ENCODE assay signal across 22 cellular contexts in the genomic region with DNA sequence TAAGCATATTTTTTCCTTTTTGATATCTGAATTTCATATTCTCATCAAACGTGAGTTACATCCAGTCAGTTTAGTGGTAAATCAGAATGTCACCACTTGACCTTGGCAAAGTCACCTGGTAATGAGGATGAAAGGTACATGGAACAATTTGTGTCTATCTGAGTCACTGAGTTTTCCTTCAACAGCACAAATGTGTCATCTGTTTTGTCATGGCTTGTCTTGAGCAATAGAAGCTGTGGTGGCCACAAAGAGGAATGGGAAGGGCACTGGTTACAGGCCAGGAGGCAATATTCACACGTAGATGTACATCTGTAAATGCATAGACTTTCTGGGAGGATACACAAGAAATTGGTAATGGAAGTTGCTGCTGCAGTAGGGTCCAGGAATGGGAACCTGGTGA. TPM values are rescaled to one million over a fixed set of nuclear protein-coding genes. Genes with fewer than 3 reads are reported as not detected.
DNase-seq lines count a peak whose midpoint lies in the region; ATAC-seq and TF ChIP-seq lines count a peak whose summit lies in the region.
"Had no signal": no experiment of that assay in that cellular context is flagged by ENCODE, and none has a peak within 500 bp of the region (broad histone marks: within the 10 kb centered on the region; RNA-seq: fewer than 3 reads in every experiment).

No MANE protein-coding gene starts in this region.

- peaks cover 5% of the 10 kb centered on the region for H3K27me3 Mint-ChIP-seq in activated naive CD8-positive, alpha-beta T cell treated with anti-CD3 and anti-CD28 coated beads, Interleukin-2, amount 50 U/mL, for 24 hours
- peaks cover 6% of the 10 kb centered on the region for H3K27me3 Mint-ChIP-seq in activated naive CD8-positive, alpha-beta T cell treated with anti-CD3 and anti-CD28 coated beads for 36 hours
- H3K27me3 Mint-ChIP-seq: activated CD8-positive, alpha-beta T cell treated with anti-CD3 and anti-CD28 coated beads for 36 hours; CD4-positive, alpha-beta T cell had no signal

- intact Hi-C loops in PC-3 (cut with micrococcal nuclease) = no loop called here

- DNase-seq in activated naive CD8-positive, alpha-beta T cell treated with anti-CD3 and anti-CD28 coated beads, Interleukin-2, amount 50 U/mL, for 24 hours = no peak
- DNase-seq in activated naive CD8-positive, alpha-beta T cell treated with anti-CD3 and anti-CD28 coated beads for 36 hours = no peak
- DNase-seq in PC-3 (peak; percentile 72), epithelial cell of esophagus (ENCODE audit: low read depth) (peak; percentile 87), NCI-H146 treated with DMSO at 0.1 percent for 48 hours (lab: John Stamatoyannopoulos, UW; ENCODE audit: unreplicated experiment) (no peak), MM.1S (no peak)
- DNase-seq: activated CD8-positive, alpha-beta T cell treated with anti-CD3 and anti-CD28 coated beads for 36 hours; amygdala; CD4-positive, alpha-beta T cell; DMS79 treated with DMSO at 0.1 percent for 48 hours; head of caudate nucleus; immature natural killer cell; MG63; NCI-H69; nephron progenitor cell; psoas muscle; stimulated activated CD4-positive, alpha-beta T cell treated with anti-CD3 and anti-CD28 coated beads, Interleukin-12 subunit alpha, Interleukin-12 subunit beta, amount 100 ng/mL, for 4 hours; stimulated activated naive B cell treated with anti-CD40 and anti-IgM and Interleukin-4, amounts not matched to agents 10 μg/mL and 1 μg/mL and 100 μg/mL, for 72 hours; upper lobe of left lung had no signal

- H2AFZ ChIP-seq in PC-3 (ENCODE audit: low read length) (no peak overlapping the region), MM.1S (ENCODE audit: low read length) (no peak overlapping the region)

- H3K36me3 ChIP-seq in PC-3 (ENCODE audit: low read depth, low read length) (no peaks in the 10 kb centered on the region), MM.1S (replicated peaks; ENCODE audit: insufficient read depth, low read length) (no peaks in the 10 kb centered on the region)
- H3K36me3 ChIP-seq: MG63, upper lobe of left lung had no signal

- H4K20me1 ChIP-seq in PC-3 (ENCODE audit: low read length) = no peaks in the 10 kb centered on the region
- no peaks in the 10 kb centered on the region for H4K20me1 ChIP-seq in MM.1S (ENCODE audit: insufficient read depth, low read length)

- H3K9me3 ChIP-seq in PC-3 (ENCODE audit: low read length) = no peaks in the 10 kb centered on the region
- H3K9me3 ChIP-seq in MM.1S (replicated peaks; ENCODE audit: insufficient read depth, low read length) = no peaks in the 10 kb centered on the region
- H3K9me3 ChIP-seq: MG63, psoas muscle, upper lobe of left lung had no signal

- peak; percentile 55 for ATAC-seq in activated naive CD8-positive, alpha-beta T cell treated with anti-CD3 and anti-CD28 coated beads, Interleukin-2, amount 50 U/mL, for 24 hours
- no peak for ATAC-seq in PC-3
- no peak for ATAC-seq in HG03378 (IDR thresholded peaks at IDR 0.05; ENCODE audit: unreplicated experiment)
- ATAC-seq in HG02970 (IDR thresholded peaks at IDR 0.05; ENCODE audit: low FRiP score, unreplicated experiment) = no peak
- ATAC-seq: activated CD8-positive, alpha-beta T cell treated with anti-CD3 and anti-CD28 coated beads for 36 hours; stimulated activated naive B cell treated with anti-CD40 and anti-IgM and Interleukin-4, amounts not matched to agents 10 μg/mL and 1 μg/mL and 100 μg/mL, for 72 hours had no signal

- peaks cover 7% of the 10 kb centered on the region for H3K4me1 Mint-ChIP-seq in activated naive CD8-positive, alpha-beta T cell treated with anti-CD3 and anti-CD28 coated beads, Interleukin-2, amount 50 U/mL, for 24 hours
- peaks cover 3% of the 10 kb centered on the region for H3K4me1 Mint-ChIP-seq in activated naive CD8-positive, alpha-beta T cell treated with anti-CD3 and anti-CD28 coated beads for 36 hours
- H3K4me1 Mint-ChIP-seq: immature natural killer cell; stimulated activated naive B cell treated with anti-CD40 and anti-IgM and Interleukin-4, amounts not matched to agents 10 μg/mL and 1 μg/mL and 100 μg/mL, for 72 hours had no signal

- no peaks in the 10 kb centered on the region for H3K9me3 Mint-ChIP-seq in activated naive CD8-positive, alpha-beta T cell treated with anti-CD3 and anti-CD28 coated beads, Interleukin-2, amount 50 U/mL, for 24 hours
- no peaks in the 10 kb centered on the region for H3K9me3 Mint-ChIP-seq in activated naive CD8-positive, alpha-beta T cell treated with anti-CD3 and anti-CD28 coated beads for 36 hours
- H3K9me3 Mint-ChIP-seq: activated CD8-positive, alpha-beta T cell treated with anti-CD3 and anti-CD28 coated beads for 36 hours; CD4-positive, alpha-beta T cell; nephron progenitor cell; stimulated activated naive B cell treated with anti-CD40 and anti-IgM and Interleukin-4, amounts not matched to agents 10 μg/mL and 1 μg/mL and 100 μg/mL, for 72 hours had no signal

- H3K9ac ChIP-seq in PC-3 (ENCODE audit: low read length) = no peak overlapping the region
- no peak overlapping the region for H3K9ac ChIP-seq in MM.1S (ENCODE audit: low read length)

- H3K4me1 ChIP-seq in PC-3 (ENCODE audit: insufficient read depth, low read length) (peaks cover 7% of the 10 kb centered on the region), MM.1S (ENCODE audit: low read length) (no peaks in the 10 kb centered on the region)
- H3K4me1 ChIP-seq: psoas muscle, upper lobe of left lung had no signal

- POLR2A ChIA-PET in PC-3 (lab: Charles Lee; ENCODE audit: unreplicated experiment) = no interaction called here

- no peaks in the 10 kb centered on the region for H3K9me2 ChIP-seq in PC-3 (replicated peaks; ENCODE audit: low read length)
- H3K9me2 ChIP-seq in MM.1S (replicated peaks; ENCODE audit: insufficient read depth, low read length) = no peaks in the 10 kb centered on the region

- H3K27ac Mint-ChIP-seq in activated naive CD8-positive, alpha-beta T cell treated with anti-CD3 and anti-CD28 coated beads, Interleukin-2, amount 50 U/mL, for 24 hours = peak overlapping the region; percentile 65
- no peak overlapping the region for H3K27ac Mint-ChIP-seq in activated naive CD8-positive, alpha-beta T cell treated with anti-CD3 and anti-CD28 coated beads for 36 hours
- H3K27ac Mint-ChIP-seq: activated CD8-positive, alpha-beta T cell treated with anti-CD3 and anti-CD28 coated beads for 36 hours; CD4-positive, alpha-beta T cell; immature natural killer cell; nephron progenitor cell; stimulated activated naive B cell treated with anti-CD40 and anti-IgM and Interleukin-4, amounts not matched to agents 10 μg/mL and 1 μg/mL and 100 μg/mL, for 72 hours had no signal

- CTCF ChIA-PET in PC-3 (lab: Charles Lee) = no interaction called here

- H3K27me3 ChIP-seq in PC-3 (ENCODE audit: low read length) = no peaks in the 10 kb centered on the region
- no peaks in the 10 kb centered on the region for H3K27me3 ChIP-seq in MM.1S (replicated peaks; ENCODE audit: insufficient read depth, low read length)
- H3K27me3 ChIP-seq: MG63, upper lobe of left lung had no signal

- H3K4me3 ChIP-seq in PC-3 (ENCODE audit: low read length) (no peak overlapping the region), epithelial cell of esophagus (ENCODE audit: low read length) (no peak overlapping the region), MM.1S (ENCODE audit: low read length) (no peak overlapping the region)
- H3K4me3 ChIP-seq: MG63, psoas muscle, upper lobe of left lung had no signal

- H3K36me3 Mint-ChIP-seq in activated naive CD8-positive, alpha-beta T cell treated with anti-CD3 and anti-CD28 coated beads, Interleukin-2, amount 50 U/mL, for 24 hours (ENCODE audit: low read depth) = no peaks in the 10 kb centered on the region
- H3K36me3 Mint-ChIP-seq in activated naive CD8-positive, alpha-beta T cell treated with anti-CD3 and anti-CD28 coated beads for 36 hours = no peaks in the 10 kb centered on the region
- H3K36me3 Mint-ChIP-seq: immature natural killer cell; stimulated activated naive B cell treated with anti-CD40 and anti-IgM and Interleukin-4, amounts not matched to agents 10 μg/mL and 1 μg/mL and 100 μg/mL, for 72 hours had no signal

- H3F3A ChIP-seq in PC-3 (ENCODE audit: low read length, unreplicated experiment) = no peaks in the 10 kb centered on the region
- no peaks in the 10 kb centered on the region for H3F3A ChIP-seq in MM.1S (ENCODE audit: insufficient read depth, low read length)

- H3K4me2 ChIP-seq in PC-3 (ENCODE audit: low read length) (no peak overlapping the region), MM.1S (ENCODE audit: low read depth, low read length) (no peak overlapping the region)

- H3K27ac ChIP-seq in PC-3 (ENCODE audit: low read length) = no peak overlapping the region
- no peak overlapping the region for H3K27ac ChIP-seq in MM.1S (ENCODE audit: low read length)
- H3K27ac ChIP-seq: psoas muscle, upper lobe of left lung had no signal

- H3K79me2 ChIP-seq in PC-3 (ENCODE audit: low read length) (no peaks in the 10 kb centered on the region), MM.1S (ENCODE audit: low read length) (no peaks in the 10 kb centered on the region)

- H3K4me3 Mint-ChIP-seq in activated naive CD8-positive, alpha-beta T cell treated with anti-CD3 and anti-CD28 coated beads, Interleukin-2, amount 50 U/mL, for 24 hours = no peak overlapping the region
- H3K4me3 Mint-ChIP-seq in activated naive CD8-positive, alpha-beta T cell treated with anti-CD3 and anti-CD28 coated beads for 36 hours = no peak overlapping the region
- H3K4me3 Mint-ChIP-seq: activated CD8-positive, alpha-beta T cell treated with anti-CD3 and anti-CD28 coated beads for 36 hours; CD4-positive, alpha-beta T cell; immature natural killer cell; nephron progenitor cell; stimulated activated naive B cell treated with anti-CD40 and anti-IgM and Interleukin-4, amounts not matched to agents 10 μg/mL and 1 μg/mL and 100 μg/mL, for 72 hours had no signal

- TF ChIP-seq CTCF in PC-3 (conservative IDR thresholded peaks at IDR 0.05; ENCODE audit: low read depth, low read length) (no peak), epithelial cell of esophagus (IDR thresholded peaks at IDR 0.05; ENCODE audit: insufficient read depth, low read depth, low read length, missing control alignments) (no peak), MM.1S (IDR thresholded peaks at IDR 0.05; ENCODE audit: low read length) (no peak)

- no TSS peak for BruUV-seq in PC-3 (replicated peaks; lab: Mats Ljungman, UMichigan)

RNA-seq across cellular contexts. Expression of a gene that starts 8.4 kb away (rescaled TPM):
- under 1 TPM in 1 of 2 experiments, not detected in 1; 0.28 TPM for total RNA-seq in activated naive CD8-positive, alpha-beta T cell treated with anti-CD3 and anti-CD28 coated beads for 36 hours
- total RNA-seq in PC-3 (2014; rRNA removed) = 0.36 TPM in 1 of 2 replicates, not detected in the other
- total RNA-seq: activated CD8-positive, alpha-beta T cell treated with anti-CD3 and anti-CD28 coated beads for 36 hours; lung microvascular endothelial cell had no signal

RNA-seq across cellular contexts. Expression of a gene that starts 42.9 kb away (rescaled TPM):
- not detected for total RNA-seq in activated naive CD8-positive, alpha-beta T cell treated with anti-CD3 and anti-CD28 coated beads for 36 hours
- total RNA-seq in PC-3 (2014; rRNA removed) = 0.18 and 0.23 TPM in 2 replicates
- total RNA-seq: activated CD8-positive, alpha-beta T cell treated with anti-CD3 and anti-CD28 coated beads for 36 hours had no signal

Comparison
In these comparisons a context has a peak if more than half of its experiments do, and no peak if none do; other contexts are left out.
1. DNase-seq: peak in PC-3 (single experiment) and epithelial cell of esophagus (single experiment); none in activated naive CD8-positive, alpha-beta T cell treated with anti-CD3 and anti-CD28 coated beads, Interleukin-2, amount 50 U/mL, for 24 hours (single experiment), activated naive CD8-positive, alpha-beta T cell treated with anti-CD3 and anti-CD28 coated beads for 36 hours (single experiment), NCI-H146 treated with DMSO at 0.1 percent for 48 hours (single experiment) and MM.1S (single experiment).